Comparison of ENCODE assay signal across 17 cellular contexts in genomic region chr20:20495719-20496474, GRCh38.
"Had no signal": no experiment of that assay in that cellular context is flagged by ENCODE, and none has a peak within 500 bp of the region (broad histone marks: within the 10 kb centered on the region; RNA-seq: fewer than 3 reads in every experiment).

No MANE protein-coding gene starts in this region.

- DNase-seq: activated CD8-positive, alpha-beta memory T cell treated with anti-CD3 and anti-CD28 coated beads, Interleukin-2, amount 50 U/mL, for 4 hours; activated effector memory CD4-positive, alpha-beta T cell treated with Interleukin-2 at 50 U/mL for 16 hours; amygdala; body of pancreas; dermis blood vessel endothelial cell; effector memory CD8-positive, alpha-beta T cell; esophagus squamous epithelium; left cardiac atrium; mesenchymal stem cell; mucosa of descending colon; naive B cell; stimulated activated CD4-positive, alpha-beta T cell treated with anti-CD3 and anti-CD28 coated beads, Interleukin-4, amount 100 ng/mL, for 24 hours; stimulated activated naive B cell treated with anti-CD40 and anti-IgM and Interleukin-4, amounts not matched to agents 10 μg/mL and 1 μg/mL and 100 μg/mL, for 72 hours had no signal

- H3K9ac ChIP-seq: neural progenitor cell had no signal

- H3K9me3 Mint-ChIP-seq: effector memory CD8-positive, alpha-beta T cell; naive B cell; neural progenitor cell; stimulated activated naive B cell treated with anti-CD40 and anti-IgM and Interleukin-4, amounts not matched to agents 10 μg/mL and 1 μg/mL and 100 μg/mL, for 72 hours had no signal

- H3K27me3 ChIP-seq: body of pancreas, esophagus squamous epithelium, neural progenitor cell, tibial nerve had no signal

- H2AFZ ChIP-seq: neural progenitor cell had no signal

- H3K9me3 ChIP-seq: body of pancreas, esophagus squamous epithelium, mucosa of descending colon, tibial nerve had no signal

- H3K4me3 Mint-ChIP-seq: activated naive CD8-positive, alpha-beta T cell; effector memory CD8-positive, alpha-beta T cell; naive B cell; neural progenitor cell; stimulated activated naive B cell treated with anti-CD40 and anti-IgM and Interleukin-4, amounts not matched to agents 10 μg/mL and 1 μg/mL and 100 μg/mL, for 72 hours had no signal

- H3K4me3 ChIP-seq: body of pancreas, esophagus squamous epithelium, mucosa of descending colon, neural progenitor cell, tibial nerve had no signal

- H3K36me3 ChIP-seq: neural progenitor cell had no signal

- H3K27ac ChIP-seq: body of pancreas, esophagus squamous epithelium, neural progenitor cell had no signal

- H3K4me1 Mint-ChIP-seq: naive B cell had no signal

- ATAC-seq: body of pancreas; effector memory CD8-positive, alpha-beta T cell; left cardiac atrium; mucosa of descending colon; stimulated activated naive B cell treated with anti-CD40 and anti-IgM and Interleukin-4, amounts not matched to agents 10 μg/mL and 1 μg/mL and 100 μg/mL, for 72 hours had no signal

- H3K4me2 ChIP-seq: neural progenitor cell had no signal

- H3K27me3 Mint-ChIP-seq: activated naive CD8-positive, alpha-beta T cell; effector memory CD8-positive, alpha-beta T cell; naive B cell; progenitor cell of endocrine pancreas; stimulated activated naive B cell treated with anti-CD40 and anti-IgM and Interleukin-4, amounts not matched to agents 10 μg/mL and 1 μg/mL and 100 μg/mL, for 72 hours had no signal

- H3K27ac Mint-ChIP-seq: activated naive CD8-positive, alpha-beta T cell; effector memory CD8-positive, alpha-beta T cell; naive B cell; neural progenitor cell; stimulated activated naive B cell treated with anti-CD40 and anti-IgM and Interleukin-4, amounts not matched to agents 10 μg/mL and 1 μg/mL and 100 μg/mL, for 72 hours had no signal
